In the genomic region with DNA sequence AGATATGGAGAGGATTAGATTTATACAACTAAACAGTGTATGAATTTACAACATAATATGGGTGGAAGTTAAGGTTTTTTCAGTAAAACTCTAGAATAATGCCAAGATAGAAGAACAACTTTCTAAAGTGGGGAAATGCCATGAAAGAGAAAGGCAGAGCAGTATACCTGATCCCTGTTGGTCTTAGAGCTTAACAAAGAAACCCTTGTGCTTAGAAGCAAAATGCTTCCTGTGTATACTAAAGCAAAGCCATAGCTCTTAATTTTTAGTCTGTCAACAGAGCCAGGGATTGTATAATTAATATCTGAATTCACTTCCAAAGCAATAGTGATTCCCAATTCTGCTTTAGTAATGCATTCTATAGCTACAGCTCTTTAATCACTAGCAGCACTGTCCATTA, we compare ENCODE assay signal across 1 cellular context.
TF ChIP-seq lines count a peak whose summit lies in the region.

No MANE protein-coding gene starts in this region.

TF ChIP-seq in GM12878, 131 proteins besides CTCF, POLR2A, EP300 and RAD21:
- TF ChIP-seq, protein P1, sequence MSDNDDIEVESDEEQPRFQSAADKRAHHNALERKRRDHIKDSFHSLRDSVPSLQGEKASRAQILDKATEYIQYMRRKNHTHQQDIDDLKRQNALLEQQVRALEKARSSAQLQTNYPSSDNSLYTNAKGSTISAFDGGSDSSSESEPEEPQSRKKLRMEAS (IDR thresholded peaks at IDR 0.05; ENCODE audit: low read depth, low read length): no peak
- TF ChIP-seq, protein P2, sequence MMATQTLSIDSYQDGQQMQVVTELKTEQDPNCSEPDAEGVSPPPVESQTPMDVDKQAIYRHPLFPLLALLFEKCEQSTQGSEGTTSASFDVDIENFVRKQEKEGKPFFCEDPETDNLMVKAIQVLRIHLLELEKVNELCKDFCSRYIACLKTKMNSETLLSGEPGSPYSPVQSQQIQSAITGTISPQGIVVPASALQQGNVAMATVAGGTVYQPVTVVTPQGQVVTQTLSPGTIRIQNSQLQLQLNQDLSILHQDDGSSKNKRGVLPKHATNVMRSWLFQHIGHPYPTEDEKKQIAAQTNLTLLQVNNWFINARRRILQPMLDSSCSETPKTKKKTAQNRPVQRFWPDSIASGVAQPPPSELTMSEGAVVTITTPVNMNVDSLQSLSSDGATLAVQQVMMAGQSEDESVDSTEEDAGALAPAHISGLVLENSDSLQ (IDR thresholded peaks at IDR 0.05): no peak
- TF ChIP-seq YBX1 (IDR thresholded peaks at IDR 0.05): no peak
- TF ChIP-seq PML (IDR thresholded peaks at IDR 0.05; ENCODE audit: low read length): no peak
- TF ChIP-seq CREB1 (IDR thresholded peaks at IDR 0.05; ENCODE audit: low read depth): no peak
- TF ChIP-seq EZH2 (IDR thresholded peaks at IDR 0.05; ENCODE audit: borderline replicate concordance, control insufficient read depth, low read depth, low read length): no peak
- TF ChIP-seq GABPA (IDR thresholded peaks at IDR 0.05; ENCODE audit: low read depth): no peak
- no peak for TF ChIP-seq BHLHE40 (IDR thresholded peaks at IDR 0.05; ENCODE audit: borderline replicate concordance in 1 of 2, low read depth in 2 of 2, low read length in 1 of 2)
- TF ChIP-seq NR2C1 (IDR thresholded peaks at IDR 0.05): no peak
TF ChIP-seq in GM12878: peak in this region for 0.
